In genomic region chr2:229835601-229836283, GRCh38 we compare ENCODE assay signal across 14 cellular contexts.
DNase-seq lines count a peak whose midpoint lies in the region; ATAC-seq, FAIRE-seq and TF ChIP-seq lines count a peak whose summit lies in the region.
"Had no signal": no experiment of that assay in that cellular context is flagged by ENCODE, and none has a peak within 500 bp of the region (broad histone marks: within the 10 kb centered on the region; RNA-seq: fewer than 3 reads in every experiment).

No MANE protein-coding gene starts in this region.

- TF ChIP-seq CTCF in astrocyte (IDR thresholded peaks at IDR 0.05; ENCODE audit: insufficient read depth, low read depth, low read length) (no peak), mucosa of descending colon (IDR thresholded peaks at IDR 0.05) (no peak)

- peak overlapping the region; percentile 60 for H3K27ac Mint-ChIP-seq in activated CD4-positive, alpha-beta T cell treated with anti-CD3 and anti-CD28 coated beads, Interleukin-2, amount 10 ng/mL, durations not matched to agents 7 days and 5 days
- peak overlapping the region; percentile 72 for H3K27ac Mint-ChIP-seq in astrocyte (ENCODE audit: unreplicated experiment)

- H3K4me1 ChIP-seq in astrocyte (ENCODE audit: insufficient read depth, low read length) (no peaks in the 10 kb centered on the region), mucosa of descending colon (ENCODE audit: low read depth) (peaks cover 8% of the 10 kb centered on the region)

- H3K36me3 ChIP-seq in astrocyte (ENCODE audit: insufficient read depth, low read length): peaks cover 17% of the 10 kb centered on the region
- H3K36me3 ChIP-seq in mucosa of descending colon (ENCODE audit: low read depth): no peaks in the 10 kb centered on the region

- no peak overlapping the region for H2AFZ ChIP-seq in astrocyte (ENCODE audit: low read depth, low read length)

- H3K4me2 ChIP-seq in astrocyte (ENCODE audit: low read length): no peak overlapping the region

- CTCF ChIA-PET in activated CD4-positive, alpha-beta T cell treated with anti-CD3 and anti-CD28 coated beads, Interleukin-2, amount 10 ng/mL, durations not matched to agents 7 days and 5 days (lab: Charles Lee): interaction anchor here (0.6 to 2.3 kb wide), 7 partner anchors 8 to 1298 kb away, joined by 3 to 5 read pairs (median 3); no protein-coding TSS in a partner anchor

- H3K9me3 ChIP-seq in astrocyte (ENCODE audit: insufficient read depth, low read depth, low read length) (no peaks in the 10 kb centered on the region), mucosa of descending colon (no peaks in the 10 kb centered on the region)
- H3K9me3 ChIP-seq: upper lobe of left lung had no signal

- POLR2A ChIA-PET in activated CD4-positive, alpha-beta T cell treated with anti-CD3 and anti-CD28 coated beads, Interleukin-2, amount 10 ng/mL, durations not matched to agents 7 days and 5 days (lab: Charles Lee): no interaction called here

- peaks cover 54% of the 10 kb centered on the region for H3K36me3 Mint-ChIP-seq in activated CD4-positive, alpha-beta T cell treated with anti-CD3 and anti-CD28 coated beads, Interleukin-2, amount 10 ng/mL, durations not matched to agents 7 days and 5 days (ENCODE audit: low read depth)
- peaks cover 9% of the 10 kb centered on the region for H3K36me3 Mint-ChIP-seq in astrocyte (ENCODE audit: low read depth, unreplicated experiment)

- H3K4me3 ChIP-seq in astrocyte (ENCODE audit: insufficient read depth, low read depth, low read length): no peak overlapping the region
- no peak overlapping the region for H3K4me3 ChIP-seq in mucosa of descending colon
- H3K4me3 ChIP-seq: upper lobe of left lung had no signal

- peak; percentile 22 for ATAC-seq in mucosa of descending colon
- ATAC-seq in GM19467 (IDR thresholded peaks at IDR 0.05; ENCODE audit: unreplicated experiment): no peak

- no peaks in the 10 kb centered on the region for H3K27me3 Mint-ChIP-seq in activated CD4-positive, alpha-beta T cell treated with anti-CD3 and anti-CD28 coated beads, Interleukin-2, amount 10 ng/mL, durations not matched to agents 7 days and 5 days
- H3K27me3 Mint-ChIP-seq in astrocyte (ENCODE audit: low read depth, unreplicated experiment): no peaks in the 10 kb centered on the region

- no peak overlapping the region for H3K9ac ChIP-seq in astrocyte (ENCODE audit: low read length)

- peaks cover 60% of the 10 kb centered on the region for H3K4me1 Mint-ChIP-seq in activated CD4-positive, alpha-beta T cell treated with anti-CD3 and anti-CD28 coated beads, Interleukin-2, amount 10 ng/mL, durations not matched to agents 7 days and 5 days
- peaks cover 19% of the 10 kb centered on the region for H3K4me1 Mint-ChIP-seq in astrocyte (ENCODE audit: low read depth, unreplicated experiment)
- H3K4me1 Mint-ChIP-seq: H9 had no signal

- H3K79me2 ChIP-seq in astrocyte (ENCODE audit: insufficient read depth, low read length): peaks cover 60% of the 10 kb centered on the region

- no peaks in the 10 kb centered on the region for H3K27me3 ChIP-seq in astrocyte (ENCODE audit: insufficient read depth, low read length)
- H3K27me3 ChIP-seq: upper lobe of left lung had no signal

- DNase-seq in activated CD4-positive, alpha-beta T cell treated with anti-CD3 and anti-CD28 coated beads, Interleukin-2, amount 10 ng/mL, durations not matched to agents 7 days and 5 days: peak; percentile 23
- no peak for DNase-seq in activated CD4-positive, alpha-beta T cell treated with anti-CD3 and anti-CD28 coated beads for 1 hour
- DNase-seq in GM19239 (ENCODE audit: insufficient read length, low spot score) (no peak), astrocyte (ENCODE audit: low read depth) (peak; percentile 27), mucosa of descending colon (no peak), RCC 7860 (ENCODE audit: low spot score) (no peak), SHP77 treated with DMSO at 0.1 percent for 48 hours (lab: John Stamatoyannopoulos, UW) (no peak)
- DNase-seq: activated naive CD4-positive, alpha-beta T cell; H9; NCI-H1417 treated with DMSO at 0.1 percent for 48 hours; NCI-H526; Right ventricle myocardium superior; upper lobe of left lung had no signal

- FAIRE-seq in GM19239 (lab: Jason Lieb, UNC): peak; percentile 62
- FAIRE-seq in astrocyte (lab: Jason Lieb, UNC): peak; percentile 9
- no peak for FAIRE-seq in RCC 7860 (lab: Jason Lieb, UNC)

- peaks cover 71% of the 10 kb centered on the region for H4K20me1 ChIP-seq in astrocyte (ENCODE audit: insufficient read depth, low read length)

- no peaks in the 10 kb centered on the region for H3K9me3 Mint-ChIP-seq in activated CD4-positive, alpha-beta T cell treated with anti-CD3 and anti-CD28 coated beads, Interleukin-2, amount 10 ng/mL, durations not matched to agents 7 days and 5 days
- H3K9me3 Mint-ChIP-seq in astrocyte (ENCODE audit: unreplicated experiment): no peaks in the 10 kb centered on the region
- H3K9me3 Mint-ChIP-seq: H9 had no signal

- intact Hi-C loops in mucosa of descending colon (cut with DNase I, micrococcal nuclease): no loop called here

- H3K4me3 Mint-ChIP-seq in activated CD4-positive, alpha-beta T cell treated with anti-CD3 and anti-CD28 coated beads, Interleukin-2, amount 10 ng/mL, durations not matched to agents 7 days and 5 days: peak overlapping the region; percentile 7
- H3K4me3 Mint-ChIP-seq in astrocyte (ENCODE audit: unreplicated experiment): no peak overlapping the region
- H3K4me3 Mint-ChIP-seq: H9 had no signal

- no peak overlapping the region for H3K27ac ChIP-seq in astrocyte (ENCODE audit: low read depth, low read length)
- H3K27ac ChIP-seq: upper lobe of left lung had no signal

Comparison
In these comparisons a context has a peak if more than half of its experiments do, and no peak if none do; other contexts are left out.
1. DNase-seq: peak in activated CD4-positive, alpha-beta T cell treated with anti-CD3 and anti-CD28 coated beads, Interleukin-2, amount 10 ng/mL, durations not matched to agents 7 days and 5 days (single experiment) and astrocyte (single experiment); none in activated CD4-positive, alpha-beta T cell treated with anti-CD3 and anti-CD28 coated beads for 1 hour (single experiment), GM19239 (single experiment), mucosa of descending colon (0 of 3), RCC 7860 (single experiment) and SHP77 treated with DMSO at 0.1 percent for 48 hours (single experiment).